ENCODE assay signal across 8 cellular contexts in genomic region chr1:172449585-172450523, GRCh38. TPM values are rescaled to one million over a fixed set of nuclear protein-coding genes. Genes with fewer than 3 reads are reported as not detected.
DNase-seq lines count a peak whose midpoint lies in the region; ATAC-seq, FAIRE-seq and TF ChIP-seq lines count a peak whose summit lies in the region.

No MANE protein-coding gene starts in this region.

- no peak for TF ChIP-seq EP300 in GM12878 (IDR thresholded peaks at IDR 0.05; ENCODE audit: borderline replicate concordance in 1 of 2, control insufficient read depth in 1 of 2, low read depth in 2 of 2, low read length in 2 of 2)

- peak; percentile 83 to 88 (median 84) for TF ChIP-seq CTCF in GM12878 (IDR thresholded peaks at IDR 0.05 in 2 of 3, conservative IDR thresholded peaks at IDR 0.05 in 1 of 3; ENCODE audit: control insufficient read depth in 2 of 3, extremely low read depth in 1 of 3, insufficient read depth in 1 of 3, low read depth in 3 of 3, low read length in 3 of 3)
- TF ChIP-seq CTCF in gastrocnemius medialis (IDR thresholded peaks at IDR 0.05 in 4 of 5, conservative IDR thresholded peaks at IDR 0.05 in 1 of 5) = peak; percentile 32 to 70 (median 66)

- WGBS in GM12878 (ENCODE audit: insufficient coverage, insufficient replicate concordance, low lambda C conversion rate, missing lambda C conversion rate) = 41% methylated on average over 18 of the region's 18 CpGs

- no peak overlapping the region for H3K4me3 ChIP-seq in GM12878
- H3K4me3 ChIP-seq in gastrocnemius medialis = no peak overlapping the region

- DNase-seq in NCI-H2227 (lab: John Stamatoyannopoulos, UW; ENCODE audit: unreplicated experiment) (peak; percentile 29), NCI-H2227 treated with DMSO at 0.1 percent for 48 hours (lab: John Stamatoyannopoulos, UW) (no peak), HT1080 (ENCODE audit: low read depth) (peak; percentile 64), RPMI7951 (ENCODE audit: low read depth) (peak; percentile 69), GM12878 (ENCODE audit: low read depth, low spot score) (no peak), iPS DF 4.7 (ENCODE audit: extremely low read depth, low spot score) (peak; percentile 56), gastrocnemius medialis (peak; percentile 12 to 22)

- no peaks in the 10 kb centered on the region for H4K20me1 ChIP-seq in GM12878 (ENCODE audit: control insufficient read depth, insufficient read depth)

- H3K79me2 ChIP-seq in GM12878 (ENCODE audit: control insufficient read depth, insufficient read depth, low read length) = no peaks in the 10 kb centered on the region

- FAIRE-seq in GM12878 (lab: Jason Lieb, UNC) = peak; percentile 80

- peak; percentile 72 for TF ChIP-seq RAD21 in GM12878 (IDR thresholded peaks at IDR 0.05; ENCODE audit: insufficient read depth, low read depth, low read length)

- H3K9ac ChIP-seq in GM12878 (ENCODE audit: control insufficient read depth, insufficient read depth, low read length) = no peak overlapping the region

- TF ChIP-seq POLR2A in GM12878 (IDR thresholded peaks at IDR 0.05; ENCODE audit: low read depth, low read length) = no peak
- TF ChIP-seq POLR2A in gastrocnemius medialis (IDR thresholded peaks at IDR 0.05) = no peak

- H3K36me3 ChIP-seq in GM12878 (ENCODE audit: control insufficient read depth in 2 of 2, insufficient read depth in 2 of 2, low read length in 1 of 2) (no peaks in the 10 kb centered on the region), gastrocnemius medialis (no peaks in the 10 kb centered on the region)

- ATAC-seq in GM21390 (IDR thresholded peaks at IDR 0.05; ENCODE audit: unreplicated experiment) (peak; percentile 92), GM12878 (peak; percentile 96), gastrocnemius medialis (peak; percentile 68 to 76)

- SMC1A ChIA-PET in GM12878 (lab: Charles Lee; ENCODE audit: uncharacterized antibody, unreplicated experiment) = interaction anchor here (0.7 to 2.1 kb wide), 7 partner anchors 33 to 448 kb away, joined by 3 to 19 read pairs (median 3); no protein-coding TSS in a partner anchor

- H3K27ac ChIP-seq in GM12878 (ENCODE audit: control insufficient read depth, insufficient read depth) (no peak overlapping the region), gastrocnemius medialis (no peak overlapping the region)

- RAD21 ChIA-PET in GM12878 (lab: Charles Lee; ENCODE audit: unreplicated experiment) = interaction anchor here (1.1 to 1.9 kb wide), 3 partner anchors 62 to 447 kb away, joined by 3 to 11 read pairs (median 4); no protein-coding TSS in a partner anchor

- BruUV-seq in GM12878 (replicated peaks; lab: Mats Ljungman, UMichigan) = no TSS peak

- no peak overlapping the region for H3K4me2 ChIP-seq in GM12878 (ENCODE audit: control insufficient read depth, insufficient read depth)

- peak overlapping the region; percentile 11 for H2AFZ ChIP-seq in GM12878 (ENCODE audit: control insufficient read depth, low read depth, low read length)

- CTCF ChIA-PET in GM12878 (lab: Yijun Ruan, JAX) = interaction anchor here (0.7 to 5.9 kb wide), 12 partner anchors 10 to 447 kb away, joined by 3 to 48 read pairs (median 4); partner anchors contain the start of gene SUCO

- no peaks in the 10 kb centered on the region for H3K4me1 ChIP-seq in GM12878 (ENCODE audit: control insufficient read depth, insufficient read depth, low read length)
- peaks cover 36 to 48% of the 10 kb centered on the region in 2 donors for H3K4me1 ChIP-seq in gastrocnemius medialis

- intact Hi-C loops in GM12878 (cut with micrococcal nuclease; ENCODE audit: unreplicated experiment) (loop anchor here (1.0 to 10.0 kb wide), 2 partner anchors 135 to 269 kb away; no protein-coding TSS in a partner anchor), gastrocnemius medialis (cut with DNase I; ENCODE audit: low total_unique reads) (loop anchor here (10.0 kb wide), 2 partner anchors 805 to 1705 kb away; partner anchors contain the start of gene RABGAP1L)

- no peaks in the 10 kb centered on the region; a peak in 1 of 4 replicates for H3K27me3 ChIP-seq in GM12878 (replicated peaks in 1 of 2; ENCODE audit: control insufficient read depth in 2 of 2, insufficient read depth in 2 of 2, low read length in 1 of 2)
- H3K27me3 ChIP-seq in gastrocnemius medialis = no peaks in the 10 kb centered on the region

- no peaks in the 10 kb centered on the region for H3K9me3 ChIP-seq in GM12878 (replicated peaks; ENCODE audit: control insufficient read depth, insufficient read depth, low read length)
- no peaks in the 10 kb centered on the region for H3K9me3 ChIP-seq in gastrocnemius medialis

- POLR2A ChIA-PET in GM12878 (lab: Charles Lee) = no interaction called here

- in situ Hi-C loops in GM12878 (cut with MboI) = loop anchor here (5.0 to 25.0 kb wide), 2 partner anchors 267 to 663 kb away; partner anchors contain the start of gene METTL13
- in situ Hi-C loops in gastrocnemius medialis (cut with MboI; ENCODE audit: low sequenced_read_pairs in 4 of 4) = loop anchor here in 3 of 4 donors (25.0 kb wide), 4 partner anchors 262 to 663 kb away; partner anchors contain the start of genes DNM3 (in 1 of the 3) and METTL13 (in 1 of the 3)

TF ChIP-seq in GM12878, 131 proteins besides CTCF, POLR2A, EP300 and RAD21 (continues in another document):
- peak; percentile 80 for TF ChIP-seq SMC3 (IDR thresholded peaks at IDR 0.05; ENCODE audit: borderline replicate concordance, low read length)
- TF ChIP-seq RB1 (IDR thresholded peaks at IDR 0.05; ENCODE audit: borderline replicate concordance) = peak; percentile 29; the same call in 1 of the 2 replicates
- TF ChIP-seq JUNB (IDR thresholded peaks at IDR 0.05) = no peak
- no peak for TF ChIP-seq MTA2 (IDR thresholded peaks at IDR 0.05; ENCODE audit: low read depth)
- peak; percentile 66; the same call in 1 of the 2 replicates for TF ChIP-seq YY1 (IDR thresholded peaks at IDR 0.05; ENCODE audit: low read depth, low read length)
- TF ChIP-seq CBFB (IDR thresholded peaks at IDR 0.05; ENCODE audit: low read depth) = peak; percentile 65; the same call in 1 of the 2 replicates
- 0 out of 2 replicates have a peak, but pooled peaks have one; percentile 30 for TF ChIP-seq TCF3 (IDR thresholded peaks at IDR 0.05; ENCODE audit: borderline replicate concordance, insufficient read depth, low read depth, low read length)
- TF ChIP-seq IRF4 (IDR thresholded peaks at IDR 0.05; ENCODE audit: low read depth, low read length) = no peak
- 0 out of 2 replicates have a peak, but pooled peaks have one; percentile 47 for TF ChIP-seq TCF12 (IDR thresholded peaks at IDR 0.05; ENCODE audit: low read depth, low read length)
- TF ChIP-seq RUNX3 (IDR thresholded peaks at IDR 0.05; ENCODE audit: low read length) = peak; percentile 89

RNA-seq across cellular contexts. Expression of gene PIGC, which starts 6.0 kb away (rescaled TPM):
- total RNA-seq in HT1080 (2014; rRNA removed; shearing (Covaris generic)) = 21.5 and 21.9 TPM in 2 replicates
- 34.7 and 38.2 TPM in 2 replicates for polyA plus RNA-seq in HT1080 (2015; cell fraction: cytosol; rRNA removed)
- polyA plus RNA-seq in HT1080 (2015; cell fraction: nucleus; rRNA removed) = 27.3 and 29.2 TPM in 2 replicates
- 36.3 and 40.9 TPM in 2 replicates for total RNA-seq in RPMI7951 (2014; rRNA removed; shearing (Covaris generic))
- total RNA-seq in GM12878 (2013; cell fraction: nucleolus; rRNA removed) = 22.5 and 25.7 TPM in 2 replicates
- total RNA-seq in GM12878 (2014; rRNA removed) (11.2 and 14.6 TPM in 2 replicates), GM12878 (2014; rRNA removed; fragmentation: Illumina TruSeq; extraction: Trizol) (13.7 and 14.6 TPM in 2 replicates), GM12878 (2021) (11.0 and 11.3 TPM in 2 replicates), gastrocnemius medialis (10 to 100 TPM in 3 of 4 donors, 1 to 10 TPM in 1; 9.6 to 13.7 (median 12.8) TPM)
- 12.4 TPM for polyA plus RNA-seq in GM12878 (2011; ENCODE audit: low read depth)
- polyA plus RNA-seq in GM12878 (2011; rRNA removed) (34.7 and 37.3 TPM in 2 replicates), GM12878 (2014; fragmentation: Illumina TruSeq; extraction: Trizol) (16.0 and 20.1 TPM in 2 replicates), GM12878 (2014; fragmentation: Nextera tagmentation; extraction: Ambion mirVana) (10 to 100 TPM; 23.3 to 29.7 TPM), GM12878 (2014; rRNA removed) (12.4 and 12.6 TPM in 2 replicates), GM12878 (2016; fragmentation: Nextera tagmentation; extraction: Ambion mirVana) (10 to 100 TPM; 26.1 to 26.8 TPM)
- polyA plus RNA-seq in GM12878 (2011; cell fraction: cytosol; rRNA removed) = 32.3 and 36.8 TPM in 2 replicates
- polyA plus RNA-seq in GM12878 (2011; cell fraction: nucleus; rRNA removed) = 20.8 and 25.0 TPM in 2 replicates
- polyA plus RNA-seq in GM12878 (2012) = 17.1 and 17.9 TPM in 2 replicates
- polyA minus RNA-seq in GM12878 (2011; rRNA and poly(A)+ RNA removed) = 43.6 and 50.8 TPM in 2 replicates
- polyA minus RNA-seq in GM12878 (2011; cell fraction: cytosol; rRNA and poly(A)+ RNA removed) = 11.2 and 12.1 TPM in 2 replicates
- 20.8 and 26.7 TPM in 2 replicates for polyA minus RNA-seq in GM12878 (2011; cell fraction: nucleus; rRNA and poly(A)+ RNA removed)

RNA-seq across cellular contexts. Expression of gene C1orf105, which starts 29.4 kb away (rescaled TPM):
- not detected in 2 replicates for total RNA-seq in HT1080 (2014; rRNA removed; shearing (Covaris generic))
- not detected in 2 replicates for polyA plus RNA-seq in HT1080 (2015; cell fraction: cytosol; rRNA removed)
- polyA plus RNA-seq in HT1080 (2015; cell fraction: nucleus; rRNA removed) = not detected in 2 replicates
- total RNA-seq in RPMI7951 (2014; rRNA removed; shearing (Covaris generic)) = not detected in 2 replicates
- not detected in 2 replicates for total RNA-seq in GM12878 (2013; cell fraction: nucleolus; rRNA removed)
- not detected in 2 replicates for total RNA-seq in GM12878 (2014; rRNA removed)
- not detected in 2 replicates for total RNA-seq in GM12878 (2014; rRNA removed; fragmentation: Illumina TruSeq; extraction: Trizol)
- total RNA-seq in GM12878 (2021) = not detected in 2 replicates
- polyA plus RNA-seq in GM12878 (2011; ENCODE audit: low read depth) = not detected
- not detected in 2 replicates for polyA plus RNA-seq in GM12878 (2011; rRNA removed)
- not detected in 2 replicates for polyA plus RNA-seq in GM12878 (2011; cell fraction: cytosol; rRNA removed)
- polyA plus RNA-seq in GM12878 (2011; cell fraction: nucleus; rRNA removed) = not detected in 2 replicates
- not detected in 2 replicates for polyA plus RNA-seq in GM12878 (2012)
- not detected in 2 replicates for polyA plus RNA-seq in GM12878 (2014; fragmentation: Illumina TruSeq; extraction: Trizol)
- polyA plus RNA-seq in GM12878 (2014; fragmentation: Nextera tagmentation; extraction: Ambion mirVana) = not detected
- not detected in 2 replicates for polyA plus RNA-seq in GM12878 (2014; rRNA removed)
- not detected for polyA plus RNA-seq in GM12878 (2016; fragmentation: Nextera tagmentation; extraction: Ambion mirVana)
- not detected in 2 replicates for polyA minus RNA-seq in GM12878 (2011; rRNA and poly(A)+ RNA removed)
- polyA minus RNA-seq in GM12878 (2011; cell fraction: cytosol; rRNA and poly(A)+ RNA removed) = not detected in 2 replicates
- not detected in 2 replicates for polyA minus RNA-seq in GM12878 (2011; cell fraction: nucleus; rRNA and poly(A)+ RNA removed)
- total RNA-seq in gastrocnemius medialis = under 1 TPM in 2 of 4 donors, not detected in 2; 0.61 to 0.67 TPM

Comparison
In these comparisons a context has a peak if more than half of its experiments do, and no peak if none do; other contexts are left out.
1. DNase-seq: peak in NCI-H2227 (single experiment), HT1080 (single experiment), RPMI7951 (single experiment), iPS DF 4.7 (single experiment) and gastrocnemius medialis (2 of 2); none in NCI-H2227 treated with DMSO at 0.1 percent for 48 hours (single experiment) and GM12878 (single experiment).
2. Peak in every context shown above with its lines, with median percentiles within 50 percentile points of each other: ATAC-seq.